Comparison of ENCODE assay signal across 25 cellular contexts in the genomic region with DNA sequence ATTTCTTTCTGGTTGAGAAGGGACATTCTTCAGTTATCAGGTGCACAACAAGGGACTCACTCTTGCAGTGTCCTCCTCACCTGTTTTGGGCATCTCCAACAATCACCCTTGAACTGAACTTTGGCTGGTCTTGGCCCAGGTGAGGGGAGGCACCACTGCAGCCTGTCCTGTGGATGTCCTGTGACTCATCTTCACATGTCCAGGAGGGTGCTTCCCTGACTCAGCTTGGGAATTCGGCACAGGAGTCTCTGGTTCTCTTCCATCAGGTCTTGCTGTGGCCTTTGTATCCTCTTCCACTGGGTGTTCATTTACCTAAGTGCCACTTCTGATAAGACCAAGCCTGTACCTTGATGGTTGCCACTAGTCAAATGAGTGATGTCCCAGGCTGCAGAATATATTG.
"Had no signal": no experiment of that assay in that cellular context is flagged by ENCODE, and none has a peak within 500 bp of the region (broad histone marks: within the 10 kb centered on the region; RNA-seq: fewer than 3 reads in every experiment).

No MANE protein-coding gene starts in this region.

- H3K4me1 ChIP-seq: pancreas, prostate gland, right lobe of liver, stomach, thyroid gland, upper lobe of left lung, vagina had no signal

- DNase-seq: nephron progenitor cell; nucleus accumbens; pancreas; retina; right cardiac atrium; right lobe of liver; sigmoid colon; small intestine; stimulated activated CD4-positive, alpha-beta T cell treated with anti-CD3 and anti-CD28 coated beads, Interleukin-15, amount 100 ng/mL, for 24 hours; stimulated activated CD4-positive, alpha-beta T cell treated with anti-CD3 and anti-CD28 coated beads, Interleukin-2, amount 100 ng/mL, for 24 hours; stimulated activated CD4-positive, alpha-beta T cell treated with anti-CD3 and anti-CD28 coated beads, Interleukin-2, amount 100 ng/mL, for 48 hours; stimulated activated CD4-positive, alpha-beta T cell treated with anti-CD3 and anti-CD28 coated beads, Interleukin-4, amount 100 ng/mL, for 24 hours; stimulated activated naive B cell treated with anti-CD40 and anti-IgM and Interleukin-4, amounts not matched to agents 10 μg/mL and 1 μg/mL and 100 μg/mL, for 72 hours; stimulated activated naive CD4-positive, alpha-beta T cell treated with Interleukin-2 at 50 U/mL for 16 hours; stomach; thyroid gland; trophoblast cell; upper lobe of left lung had no signal

- H3K4me3 ChIP-seq: pancreas, prostate gland, right lobe of liver, sigmoid colon, stomach, thoracic aorta, thyroid gland, tibial nerve, upper lobe of left lung, vagina had no signal

- H3K9me3 ChIP-seq: neutrophil, prostate gland, right lobe of liver, sigmoid colon, thoracic aorta, thyroid gland, upper lobe of left lung, vagina had no signal

- H3K27ac ChIP-seq: neutrophil, pancreas, prostate gland, right lobe of liver, sigmoid colon, stomach, thoracic aorta, thyroid gland, tibial nerve, upper lobe of left lung, vagina had no signal

- H3K27me3 ChIP-seq: neutrophil, pancreas, right lobe of liver, thyroid gland, tibial nerve, upper lobe of left lung, vagina had no signal

- H3K36me3 ChIP-seq: neutrophil, pancreas, prostate gland, right lobe of liver, sigmoid colon, stomach, thoracic aorta, thyroid gland, tibial nerve, upper lobe of left lung, vagina had no signal

- ATAC-seq: natural killer cell treated with Interleukin-12 subunit alpha and Interleukin-12 subunit beta and Interleukin-15 and Interleukin-18, amount 100 ng/mL, for 72 hours; pancreas; right cardiac atrium; right lobe of liver; stimulated activated effector memory CD8-positive, alpha-beta T cell treated with anti-CD3 and anti-CD28 coated beads, Interleukin-12 subunit alpha, Interleukin-12 subunit beta, amount 100 ng/mL, for 72 hours; stimulated activated naive B cell treated with anti-CD40 and anti-IgM and Interleukin-4, amounts not matched to agents 10 μg/mL and 1 μg/mL and 100 μg/mL, for 72 hours had no signal
